8 cellular contexts compared by ENCODE assay signal in the genomic region with DNA sequence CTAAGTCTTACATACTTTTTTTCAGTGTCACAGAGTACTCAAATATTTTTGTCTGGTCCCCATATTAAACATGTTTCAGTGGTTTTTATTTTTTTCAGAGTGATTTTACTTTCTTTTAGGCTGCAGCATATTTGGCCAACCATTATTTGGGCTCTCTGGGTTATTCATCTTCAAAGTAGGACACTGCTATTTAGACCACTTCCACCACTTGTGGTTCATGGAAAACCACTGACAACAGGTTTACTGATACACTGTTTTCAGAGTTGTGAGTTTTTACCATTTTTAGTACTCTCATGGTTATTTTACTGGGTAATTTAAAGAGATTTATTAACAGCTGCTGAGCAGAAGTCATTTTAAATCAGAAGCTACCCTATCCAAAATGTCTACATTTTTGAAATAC.
"Had no signal": no experiment of that assay in that cellular context is flagged by ENCODE, and none has a peak within 500 bp of the region (broad histone marks: within the 10 kb centered on the region; RNA-seq: fewer than 3 reads in every experiment).

No MANE protein-coding gene starts in this region.

- H3K4me3 ChIP-seq: GM23248 had no signal

- H3K27ac ChIP-seq: GM23248, HL-60 had no signal

- H3K27me3 Mint-ChIP-seq: IgD-negative memory B cell had no signal

- H3K4me3 Mint-ChIP-seq: H9, IgD-negative memory B cell had no signal

- ATAC-seq: HepG2 had no signal

- FAIRE-seq: HepG2 had no signal

- H3K9me3 Mint-ChIP-seq: H9, IgD-negative memory B cell had no signal

- H3K4me1 Mint-ChIP-seq: IgD-negative memory B cell had no signal

- H3K27ac Mint-ChIP-seq: H9, IgD-negative memory B cell had no signal

- H2AFZ ChIP-seq: GM23248 had no signal

- H3K9ac ChIP-seq: GM23248 had no signal

- DNase-seq: GM23248, GOT3, H9, HCEC 1CT, KBM-7 had no signal
